28 cellular contexts compared by ENCODE assay signal in genomic region chr5:176418251-176418650, GRCh38. TPM values are rescaled to one million over a fixed set of nuclear protein-coding genes. Genes with fewer than 3 reads are reported as not detected.
A peak's percentile ranks its signal among the peaks of the same experiment; 100 is the strongest.
DNase-seq lines count a peak whose midpoint lies in the region; ATAC-seq and TF ChIP-seq lines count a peak whose summit lies in the region.
"Had no signal": no experiment of that assay in that cellular context is flagged by ENCODE, and none has a peak within 500 bp of the region (broad histone marks: within the 10 kb centered on the region; RNA-seq: fewer than 3 reads in every experiment).

No MANE protein-coding gene starts in this region.

- no peaks in the 10 kb centered on the region for H3K36me3 Mint-ChIP-seq in stimulated activated naive CD8-positive, alpha-beta T cell treated with anti-CD3 and anti-CD28 coated beads, Interleukin-15, Interleukin-2, amounts not matched to agents 100 ng/mL and 50 ng/mL, for 24 hours (ENCODE audit: low read depth)
- H3K36me3 Mint-ChIP-seq in endodermal cell (ENCODE audit: low read depth) = peaks cover 12% of the 10 kb centered on the region
- H3K36me3 Mint-ChIP-seq: neural progenitor cell had no signal

- H2BK15ac ChIP-seq in mesendoderm (replicated peaks; ENCODE audit: low read depth) = no peak overlapping the region

- no peak overlapping the region for H4K8ac ChIP-seq in mesendoderm (ENCODE audit: low read depth, low read length)

- H3K9me3 ChIP-seq in endodermal cell (ENCODE audit: control insufficient read depth, low read length) = peaks cover 42% of the 10 kb centered on the region
- H3K9me3 ChIP-seq: heart right ventricle, spleen, upper lobe of left lung had no signal

- no peaks in the 10 kb centered on the region for H3K27me3 Mint-ChIP-seq in stimulated activated naive CD8-positive, alpha-beta T cell treated with anti-CD3 and anti-CD28 coated beads, Interleukin-15, Interleukin-2, amounts not matched to agents 100 ng/mL and 50 ng/mL, for 24 hours
- H3K27me3 Mint-ChIP-seq in stimulated activated naive CD8-positive, alpha-beta T cell treated with anti-CD3 and anti-CD28 coated beads, Interleukin-15, amount 100 ng/mL, for 72 hours = no peaks in the 10 kb centered on the region
- H3K27me3 Mint-ChIP-seq in endodermal cell (ENCODE audit: insufficient read depth) = peaks cover 11% of the 10 kb centered on the region

- H3K79me1 ChIP-seq in mesendoderm (ENCODE audit: low read length) = no peaks in the 10 kb centered on the region

- H2BK120ac ChIP-seq in mesendoderm (ENCODE audit: low read depth, low read length) = no peak overlapping the region

- no peak overlapping the region for H3K18ac ChIP-seq in mesendoderm (ENCODE audit: low read length)

- H3K27ac Mint-ChIP-seq in stimulated activated naive CD8-positive, alpha-beta T cell treated with anti-CD3 and anti-CD28 coated beads, Interleukin-15, Interleukin-2, amounts not matched to agents 100 ng/mL and 50 ng/mL, for 24 hours = peak overlapping the region; percentile 1
- H3K27ac Mint-ChIP-seq in stimulated activated naive CD8-positive, alpha-beta T cell treated with anti-CD3 and anti-CD28 coated beads, Interleukin-15, amount 100 ng/mL, for 72 hours = no peak overlapping the region
- H3K27ac Mint-ChIP-seq in endodermal cell = peak overlapping the region; percentile 41
- H3K27ac Mint-ChIP-seq: activated CD4-positive, alpha-beta memory T cell treated with anti-CD3 and anti-CD28 coated beads, Interleukin-2, amount 10 ng/mL, durations not matched to agents 7 days and 5 days; GM23338; IgD-negative memory B cell; neural progenitor cell had no signal

- peaks cover 30% of the 10 kb centered on the region for H3K4me1 Mint-ChIP-seq in stimulated activated naive CD8-positive, alpha-beta T cell treated with anti-CD3 and anti-CD28 coated beads, Interleukin-15, Interleukin-2, amounts not matched to agents 100 ng/mL and 50 ng/mL, for 24 hours (ENCODE audit: low read depth)
- peaks cover 34% of the 10 kb centered on the region for H3K4me1 Mint-ChIP-seq in stimulated activated naive CD8-positive, alpha-beta T cell treated with anti-CD3 and anti-CD28 coated beads, Interleukin-15, amount 100 ng/mL, for 72 hours
- H3K4me1 Mint-ChIP-seq in endodermal cell = peaks cover 6% of the 10 kb centered on the region

- H2AK5ac ChIP-seq in mesendoderm (ENCODE audit: low read length) = no peak overlapping the region

- no peak for TF ChIP-seq CTCF in endodermal cell (conservative IDR thresholded peaks at IDR 0.05)

- no peak overlapping the region for H3K23ac ChIP-seq in mesendoderm (ENCODE audit: low read length)

- no peak overlapping the region for H4K5ac ChIP-seq in mesendoderm (ENCODE audit: low read length)

- H3K4ac ChIP-seq in mesendoderm (ENCODE audit: low read depth, low read length) = no peak overlapping the region

- no peak overlapping the region for H2BK5ac ChIP-seq in mesendoderm (ENCODE audit: low read length)

- no peak overlapping the region for H3K4me2 ChIP-seq in mesendoderm (ENCODE audit: low read length)
- H3K4me2 ChIP-seq: GM23338, neural progenitor cell had no signal

- H3K56ac ChIP-seq in mesendoderm (ENCODE audit: low read length) = no peak overlapping the region

- H3K4me3 ChIP-seq in endodermal cell (ENCODE audit: low read length) = peak overlapping the region; percentile 13
- no peak overlapping the region for H3K4me3 ChIP-seq in mesendoderm (ENCODE audit: low read length)
- H3K4me3 ChIP-seq: GM23338, heart right ventricle, neural progenitor cell, spleen, upper lobe of left lung had no signal

- no peaks in the 10 kb centered on the region for H3K27me3 ChIP-seq in endodermal cell (ENCODE audit: control insufficient read depth, insufficient read depth, low read length, poor library complexity, severe bottlenecking)
- no peaks in the 10 kb centered on the region for H3K27me3 ChIP-seq in mesendoderm (ENCODE audit: insufficient read depth, low read length, poor library complexity)
- H3K27me3 ChIP-seq: spleen, upper lobe of left lung had no signal

- H3K79me2 ChIP-seq in mesendoderm (ENCODE audit: control insufficient read depth, insufficient read depth, low read length) = no peaks in the 10 kb centered on the region

- peaks cover 5% of the 10 kb centered on the region for H3K36me3 ChIP-seq in endodermal cell (ENCODE audit: control insufficient read depth, insufficient read depth, low read length)
- H3K36me3 ChIP-seq in mesendoderm (ENCODE audit: control insufficient read depth, insufficient read depth, low read length) = no peaks in the 10 kb centered on the region
- H3K36me3 ChIP-seq: heart right ventricle, neural progenitor cell, spleen, upper lobe of left lung had no signal

- 87% methylated on average over 9 of the region's 9 CpGs for WGBS in endodermal cell (ENCODE audit: insufficient coverage in 1 of 2, insufficient read length in 1 of 2), 2 experiments
- no CpG with 5 or more reads among the region's 9 CpGs for WGBS in mesendoderm (ENCODE audit: extremely low coverage, insufficient coverage, low lambda C conversion rate)

- DNase-seq in stimulated activated naive CD8-positive, alpha-beta T cell treated with anti-CD3 and anti-CD28 coated beads, Interleukin-15, amount 100 ng/mL, for 72 hours = no peak
- DNase-seq in endodermal cell = no peak
- DNase-seq in mesendoderm = peak; percentile 77
- peak; percentile 59 for DNase-seq in ureter (ENCODE audit: low spot score)
- no peak for DNase-seq in NCI-H510A (lab: John Stamatoyannopoulos, UW)
- DNase-seq: 8988T; activated CD4-positive, alpha-beta memory T cell treated with anti-CD3 and anti-CD28 coated beads, Interleukin-2, amount 10 ng/mL, durations not matched to agents 7 days and 5 days; activated effector memory CD4-positive, alpha-beta T cell treated with anti-CD3 and anti-CD28 coated beads, Interleukin-2, amount 50 U/mL, for 16 hours; activated T-cell treated with anti-CD3 and anti-CD28 coated beads for 4 hours; cortex of kidney; DND-41; heart right ventricle; NCI-H146; NCI-H2171; NCI-H526 treated with DMSO at 0.1 percent for 48 hours; spleen; stimulated activated CD4-positive, alpha-beta T cell treated with anti-CD3 and anti-CD28 coated beads, Interleukin-4, amount 100 ng/mL, for 24 hours; SW 1271; upper lobe of left lung had no signal

- no peaks in the 10 kb centered on the region for H3K9me3 Mint-ChIP-seq in stimulated activated naive CD8-positive, alpha-beta T cell treated with anti-CD3 and anti-CD28 coated beads, Interleukin-15, Interleukin-2, amounts not matched to agents 100 ng/mL and 50 ng/mL, for 24 hours
- peaks cover 0 to 7% of the 10 kb centered on the region in 2 donors for H3K9me3 Mint-ChIP-seq in stimulated activated naive CD8-positive, alpha-beta T cell treated with anti-CD3 and anti-CD28 coated beads, Interleukin-15, amount 100 ng/mL, for 72 hours
- H3K9me3 Mint-ChIP-seq in endodermal cell = peaks cover 58% of the 10 kb centered on the region
- H3K9me3 Mint-ChIP-seq: activated CD4-positive, alpha-beta memory T cell treated with anti-CD3 and anti-CD28 coated beads, Interleukin-2, amount 10 ng/mL, durations not matched to agents 7 days and 5 days; IgD-negative memory B cell had no signal

- peaks cover 3% of the 10 kb centered on the region for H3K4me1 ChIP-seq in endodermal cell (ENCODE audit: control insufficient read depth, insufficient read depth, low read length)
- no peaks in the 10 kb centered on the region for H3K4me1 ChIP-seq in mesendoderm (ENCODE audit: control insufficient read depth, low read depth, low read length)
- H3K4me1 ChIP-seq: neural progenitor cell had no signal

- H3K4me3 Mint-ChIP-seq in stimulated activated naive CD8-positive, alpha-beta T cell treated with anti-CD3 and anti-CD28 coated beads, Interleukin-15, Interleukin-2, amounts not matched to agents 100 ng/mL and 50 ng/mL, for 24 hours = no peak overlapping the region
- no peak overlapping the region for H3K4me3 Mint-ChIP-seq in stimulated activated naive CD8-positive, alpha-beta T cell treated with anti-CD3 and anti-CD28 coated beads, Interleukin-15, amount 100 ng/mL, for 72 hours
- H3K4me3 Mint-ChIP-seq in endodermal cell = no peak overlapping the region
- H3K4me3 Mint-ChIP-seq: activated CD4-positive, alpha-beta memory T cell treated with anti-CD3 and anti-CD28 coated beads, Interleukin-2, amount 10 ng/mL, durations not matched to agents 7 days and 5 days; GM23338 had no signal

- ATAC-seq in stimulated activated naive CD8-positive, alpha-beta T cell treated with anti-CD3 and anti-CD28 coated beads, Interleukin-15, amount 100 ng/mL, for 72 hours = no peak
- ATAC-seq in GM18870 (IDR thresholded peaks at IDR 0.05; ENCODE audit: unreplicated experiment) = no peak
- no peak for ATAC-seq in GM21619 (IDR thresholded peaks at IDR 0.05; ENCODE audit: unreplicated experiment)
- ATAC-seq: activated CD4-positive, CD25-positive, alpha-beta regulatory T cell treated with anti-CD3 and anti-CD28 coated beads, Interleukin-2, amount 50 U/mL, for 24 hours; GM23338; heart right ventricle; Right ventricle myocardium inferior had no signal

- H3K27ac ChIP-seq in endodermal cell (ENCODE audit: low read depth, low read length) (no peak overlapping the region), mesendoderm (ENCODE audit: low read depth, low read length) (no peak overlapping the region)
- H3K27ac ChIP-seq: heart right ventricle, HL-60, neural progenitor cell, upper lobe of left lung had no signal

- H3K9ac ChIP-seq in endodermal cell (ENCODE audit: extremely low read depth, low read length, poor library complexity, severe bottlenecking) (peak overlapping the region; percentile 73), mesendoderm (ENCODE audit: low read length) (no peak overlapping the region)
- H3K9ac ChIP-seq: neural progenitor cell had no signal

RNA-seq across cellular contexts. Expression of gene CLTB, which starts 1.9 kb away (rescaled TPM):
- total RNA-seq in endodermal cell = 10 to 100 TPM; 40.9 to 49.7 TPM
- polyA plus RNA-seq in endodermal cell (2013, experiment 1 of 2) = 32.9 TPM
- polyA plus RNA-seq in endodermal cell (2013, experiment 2 of 2) = 36.2 TPM
- polyA plus RNA-seq in mesendoderm (2013, experiment 1 of 2) = 33.8 TPM
- 34.2 TPM for polyA plus RNA-seq in mesendoderm (2013, experiment 2 of 2)
- 66.1 TPM for total RNA-seq in ureter

RNA-seq across cellular contexts. Expression of gene HIGD2A, which starts 29.7 kb away (rescaled TPM):
- total RNA-seq in endodermal cell (100 to 1,000 TPM; 101 to 102 TPM), ureter (145 TPM)
- polyA plus RNA-seq in endodermal cell (2013, experiment 1 of 2) = 139 TPM
- polyA plus RNA-seq in endodermal cell (2013, experiment 2 of 2) = 127 TPM
- 170 TPM for polyA plus RNA-seq in mesendoderm (2013, experiment 1 of 2)
- polyA plus RNA-seq in mesendoderm (2013, experiment 2 of 2) = 166 TPM

RNA-seq across cellular contexts. Expression of gene NOP16, which starts 29.9 kb away (rescaled TPM):
- total RNA-seq in endodermal cell = 10 to 100 TPM; 18.6 to 31.3 TPM
- 19.3 TPM for polyA plus RNA-seq in endodermal cell (2013, experiment 1 of 2)
- 19.2 TPM for polyA plus RNA-seq in endodermal cell (2013, experiment 2 of 2)
- polyA plus RNA-seq in mesendoderm (2013, experiment 1 of 2) = 98.4 TPM
- 97.6 TPM for polyA plus RNA-seq in mesendoderm (2013, experiment 2 of 2)
- 26.6 TPM for total RNA-seq in ureter

RNA-seq across cellular contexts. Expression of gene FAF2, which starts 29.9 kb away (rescaled TPM):
- total RNA-seq in endodermal cell (10 to 100 TPM; 42.9 to 53.0 TPM), ureter (50.1 TPM)
- polyA plus RNA-seq in endodermal cell (2013, experiment 1 of 2) = 37.6 TPM
- 35.7 TPM for polyA plus RNA-seq in endodermal cell (2013, experiment 2 of 2)
- 36.5 TPM for polyA plus RNA-seq in mesendoderm (2013, experiment 1 of 2)
- 36.1 TPM for polyA plus RNA-seq in mesendoderm (2013, experiment 2 of 2)

RNA-seq across cellular contexts. Expression of gene ARL10, which starts 53.0 kb away (rescaled TPM):
- total RNA-seq in endodermal cell (10 to 100 TPM; 10.2 to 11.4 TPM), ureter (9.3 TPM)
- polyA plus RNA-seq in endodermal cell (2013, experiment 1 of 2) = 12.2 TPM
- 12.5 TPM for polyA plus RNA-seq in endodermal cell (2013, experiment 2 of 2)
- 1.9 TPM for polyA plus RNA-seq in mesendoderm (2013, experiment 1 of 2)
- polyA plus RNA-seq in mesendoderm (2013, experiment 2 of 2) = 2.3 TPM

Comparison
In these comparisons a context has a peak if more than half of its experiments do, and no peak if none do; other contexts are left out.
1. H3K27ac Mint-ChIP-seq: peak in stimulated activated naive CD8-positive, alpha-beta T cell treated with anti-CD3 and anti-CD28 coated beads, Interleukin-15, Interleukin-2, amounts not matched to agents 100 ng/mL and 50 ng/mL, for 24 hours (single experiment) and endodermal cell (single experiment); none in stimulated activated naive CD8-positive, alpha-beta T cell treated with anti-CD3 and anti-CD28 coated beads, Interleukin-15, amount 100 ng/mL, for 72 hours (0 of 2).
2. DNase-seq: peak in mesendoderm (single experiment) and ureter (single experiment); none in stimulated activated naive CD8-positive, alpha-beta T cell treated with anti-CD3 and anti-CD28 coated beads, Interleukin-15, amount 100 ng/mL, for 72 hours (0 of 2), endodermal cell (single experiment) and NCI-H510A (single experiment).